Comparison of ENCODE assay signal across 37 cellular contexts in genomic region chr1:25088180-25088701, GRCh38.
"Had no signal": no experiment of that assay in that cellular context is flagged by ENCODE, and none has a peak within 500 bp of the region (broad histone marks: within the 10 kb centered on the region; RNA-seq: fewer than 3 reads in every experiment).

No MANE protein-coding gene starts in this region.

- ATAC-seq: activated CD4-positive, alpha-beta T cell treated with anti-CD3 and anti-CD28 coated beads for 36 hours; activated CD8-positive, alpha-beta memory T cell treated with anti-CD3 and anti-CD28 coated beads, Interleukin-2, amount 10 ng/mL, durations not matched to agents 7 days and 5 days; activated CD8-positive, alpha-beta T cell treated with anti-CD3 and anti-CD28 coated beads for 36 hours; body of pancreas; effector memory CD8-positive, alpha-beta T cell; foreskin keratinocyte; gastrocnemius medialis; T-helper 17 cell had no signal

- H3K9me3 ChIP-seq: adrenal gland, body of pancreas, esophagus muscularis mucosa, gastrocnemius medialis, heart left ventricle had no signal

- H3K27ac ChIP-seq: adrenal gland, body of pancreas, esophagus muscularis mucosa, foreskin keratinocyte, gastrocnemius medialis, heart left ventricle, WERI-Rb-1 had no signal

- H3K4me3 ChIP-seq: adrenal gland, body of pancreas, esophagus muscularis mucosa, gastrocnemius medialis, heart left ventricle had no signal

- H3K36me3 Mint-ChIP-seq: activated naive CD4-positive, alpha-beta T cell treated with anti-CD3 and anti-CD28 coated beads, Interleukin-2, amount 50 U/mL, for 24 hours; activated naive CD8-positive, alpha-beta T cell treated with anti-CD3 and anti-CD28 coated beads for 36 hours had no signal

- H3K36me3 ChIP-seq: adrenal gland, esophagus muscularis mucosa, gastrocnemius medialis, heart left ventricle, WERI-Rb-1 had no signal

- DNase-seq: activated CD4-positive, alpha-beta T cell treated with anti-CD3 and anti-CD28 coated beads for 36 hours; activated CD4-positive, alpha-beta T cell treated with anti-CD3 and anti-CD28 coated beads, Interleukin-2, amount 50 U/mL, for 1 hour; activated CD4-positive, alpha-beta T cell treated with anti-CD3 and anti-CD28 coated beads, Interleukin-2, amount 50 U/mL, for 48 hours; activated CD4-positive, CD25-positive, alpha-beta regulatory T cell; activated CD4-positive, CD25-positive, alpha-beta regulatory T cell treated with anti-CD3 and anti-CD28 coated beads, Interleukin-2, amount 50 U/mL, for 72 hours; activated CD8-positive, alpha-beta memory T cell treated with anti-CD3 and anti-CD28 coated beads, Interleukin-2, amount 10 ng/mL, durations not matched to agents 7 days and 5 days; activated CD8-positive, alpha-beta memory T cell treated with anti-CD3 and anti-CD28 coated beads, Interleukin-2, amount 50 U/mL, for 4 hours; activated CD8-positive, alpha-beta T cell treated with anti-CD3 and anti-CD28 coated beads for 36 hours; activated effector memory CD4-positive, alpha-beta T cell treated with anti-CD3 and anti-CD28 coated beads, Interleukin-2, amount 50 U/mL, for 16 hours; activated naive CD4-positive, alpha-beta T cell treated with anti-CD3 and anti-CD28 coated beads for 36 hours; activated naive CD8-positive, alpha-beta T cell treated with anti-CD3 and anti-CD28 coated beads for 36 hours; activated naive CD8-positive, alpha-beta T cell treated with anti-CD3 and anti-CD28 coated beads, Interleukin-2, amount 50 U/mL, for 24 hours; activated T-cell treated with anti-CD3 and anti-CD28 coated beads, Interleukin-2, amount 50 U/mL, for 1 hour; activated T-cell treated with anti-CD3 and anti-CD28 coated beads, Interleukin-2, amount 50 U/mL, for 48 hours; adrenal gland; amygdala; aorta; body of pancreas; caudate nucleus; cortex of kidney; dermis blood vessel endothelial cell; effector CD4-positive, alpha-beta T cell; effector memory CD8-positive, alpha-beta T cell; erythroblast; foreskin keratinocyte; gastrocnemius medialis; glutamatergic neuron; heart left ventricle; T-helper 1 cell; T-helper 17 cell; T1000; WERI-Rb-1 had no signal

- H3K9me3 Mint-ChIP-seq: activated CD8-positive, alpha-beta T cell treated with anti-CD3 and anti-CD28 coated beads for 36 hours; activated naive CD4-positive, alpha-beta T cell treated with anti-CD3 and anti-CD28 coated beads for 36 hours; activated naive CD4-positive, alpha-beta T cell treated with anti-CD3 and anti-CD28 coated beads, Interleukin-2, amount 50 U/mL, for 24 hours; activated naive CD8-positive, alpha-beta T cell treated with anti-CD3 and anti-CD28 coated beads for 36 hours; activated naive CD8-positive, alpha-beta T cell treated with anti-CD3 and anti-CD28 coated beads, Interleukin-2, amount 50 U/mL, for 24 hours; activated T-helper 1 cell treated with anti-CD3 and anti-CD28 coated beads, Interleukin-12 subunit alpha, Interleukin-12 subunit beta, Interleukin-2, Interleukin-4 antibody, amounts not matched to agents 30 ng/mL and 10 ng/mL and 1 ng/mL, durations not matched to agents 14 hours and 24 hours and 36 hours; activated T-helper 2 cell treated with anti-CD3 and anti-CD28 coated beads, Interferon-gamma antibody, Interleukin-2, Interleukin-4, amounts not matched to agents 10 μg/mL and 5 μg/mL and 100 μg/mL, durations not matched to agents 14 hours and 24 hours and 36 hours; effector memory CD8-positive, alpha-beta T cell; T-helper 2 cell treated with Interferon-gamma antibody and Interleukin-4, amounts not matched to agents 5 μg/mL and 100 μg/mL, for 36 hours had no signal

- H3K27ac Mint-ChIP-seq: activated CD4-positive, alpha-beta T cell treated with anti-CD3 and anti-CD28 coated beads for 36 hours; activated CD8-positive, alpha-beta memory T cell treated with anti-CD3 and anti-CD28 coated beads, Interleukin-2, amount 10 ng/mL, durations not matched to agents 7 days and 5 days; activated CD8-positive, alpha-beta T cell treated with anti-CD3 and anti-CD28 coated beads for 36 hours; activated naive CD4-positive, alpha-beta T cell treated with anti-CD3 and anti-CD28 coated beads for 36 hours; activated naive CD4-positive, alpha-beta T cell treated with anti-CD3 and anti-CD28 coated beads, Interleukin-2, amount 50 U/mL, for 24 hours; activated naive CD8-positive, alpha-beta T cell treated with anti-CD3 and anti-CD28 coated beads for 36 hours; activated naive CD8-positive, alpha-beta T cell treated with anti-CD3 and anti-CD28 coated beads, Interleukin-2, amount 50 U/mL, for 24 hours; activated T-helper 1 cell treated with anti-CD3 and anti-CD28 coated beads, Interleukin-12 subunit alpha, Interleukin-12 subunit beta, Interleukin-2, Interleukin-4 antibody, amounts not matched to agents 30 ng/mL and 10 ng/mL and 1 ng/mL, durations not matched to agents 14 hours and 24 hours and 36 hours; activated T-helper 2 cell treated with anti-CD3 and anti-CD28 coated beads, Interferon-gamma antibody, Interleukin-2, Interleukin-4, amounts not matched to agents 10 μg/mL and 5 μg/mL and 100 μg/mL, durations not matched to agents 14 hours and 24 hours and 36 hours; T-helper 17 cell; T-helper 2 cell treated with Interferon-gamma antibody and Interleukin-4, amounts not matched to agents 5 μg/mL and 100 μg/mL, for 36 hours had no signal

- H3K4me3 Mint-ChIP-seq: activated CD4-positive, alpha-beta T cell treated with anti-CD3 and anti-CD28 coated beads for 36 hours; activated CD8-positive, alpha-beta memory T cell treated with anti-CD3 and anti-CD28 coated beads, Interleukin-2, amount 10 ng/mL, durations not matched to agents 7 days and 5 days; activated CD8-positive, alpha-beta T cell treated with anti-CD3 and anti-CD28 coated beads for 36 hours; activated naive CD4-positive, alpha-beta T cell treated with anti-CD3 and anti-CD28 coated beads for 36 hours; activated naive CD4-positive, alpha-beta T cell treated with anti-CD3 and anti-CD28 coated beads, Interleukin-2, amount 50 U/mL, for 24 hours; activated naive CD8-positive, alpha-beta T cell treated with anti-CD3 and anti-CD28 coated beads for 36 hours; activated naive CD8-positive, alpha-beta T cell treated with anti-CD3 and anti-CD28 coated beads, Interleukin-2, amount 50 U/mL, for 24 hours; activated T-helper 1 cell treated with anti-CD3 and anti-CD28 coated beads, Interleukin-12 subunit alpha, Interleukin-12 subunit beta, Interleukin-2, Interleukin-4 antibody, amounts not matched to agents 30 ng/mL and 10 ng/mL and 1 ng/mL, durations not matched to agents 14 hours and 24 hours and 36 hours; T-helper 17 cell; T-helper 2 cell treated with Interferon-gamma antibody and Interleukin-4, amounts not matched to agents 5 μg/mL and 100 μg/mL, for 36 hours had no signal

- H3K4me1 Mint-ChIP-seq: activated CD4-positive, alpha-beta T cell treated with anti-CD3 and anti-CD28 coated beads for 36 hours; activated naive CD4-positive, alpha-beta T cell treated with anti-CD3 and anti-CD28 coated beads, Interleukin-2, amount 50 U/mL, for 24 hours had no signal

- H3K4me1 ChIP-seq: adrenal gland, body of pancreas, esophagus muscularis mucosa, foreskin keratinocyte, gastrocnemius medialis, heart left ventricle had no signal

- H3K27me3 Mint-ChIP-seq: activated CD4-positive, alpha-beta T cell treated with anti-CD3 and anti-CD28 coated beads for 36 hours; activated CD8-positive, alpha-beta T cell treated with anti-CD3 and anti-CD28 coated beads for 36 hours; activated naive CD4-positive, alpha-beta T cell treated with anti-CD3 and anti-CD28 coated beads, Interleukin-2, amount 50 U/mL, for 24 hours; activated naive CD8-positive, alpha-beta T cell treated with anti-CD3 and anti-CD28 coated beads for 36 hours; effector memory CD8-positive, alpha-beta T cell had no signal

- H3K27me3 ChIP-seq: body of pancreas, gastrocnemius medialis had no signal
